ENCODE assay signal across 14 cellular contexts in genomic region chr3:122481390-122481789, GRCh38.
"Had no signal": no experiment of that assay in that cellular context is flagged by ENCODE, and none has a peak within 500 bp of the region (broad histone marks: within the 10 kb centered on the region; RNA-seq: fewer than 3 reads in every experiment).

No MANE protein-coding gene starts in this region.

- H3K27me3 Mint-ChIP-seq: activated CD4-positive, alpha-beta memory T cell treated with anti-CD3 and anti-CD28 coated beads for 36 hours; dendritic cell treated with granulocyte-macrophage colony-stimulating factor and Interleukin-4, amounts not matched to agents 40 ng/mL and 50 ng/mL, for 4 days had no signal

- H3K4me3 Mint-ChIP-seq: activated CD4-positive, alpha-beta memory T cell treated with anti-CD3 and anti-CD28 coated beads for 36 hours; dendritic cell treated with granulocyte-macrophage colony-stimulating factor and Interleukin-4, amounts not matched to agents 40 ng/mL and 50 ng/mL, for 4 days had no signal

- H3K27ac Mint-ChIP-seq: activated CD4-positive, alpha-beta memory T cell treated with anti-CD3 and anti-CD28 coated beads for 36 hours; activated T-helper 2 cell treated with anti-CD3 and anti-CD28 coated beads, Interferon-gamma antibody, Interleukin-2, Interleukin-4, amounts not matched to agents 10 μg/mL and 5 μg/mL and 100 μg/mL, durations not matched to agents 14 hours and 24 hours and 36 hours; dendritic cell treated with granulocyte-macrophage colony-stimulating factor and Interleukin-4, amounts not matched to agents 40 ng/mL and 50 ng/mL, for 4 days had no signal

- H3K27ac ChIP-seq: right lobe of liver had no signal

- H3K9me3 ChIP-seq: right lobe of liver had no signal

- H3K9me3 Mint-ChIP-seq: activated CD4-positive, alpha-beta memory T cell treated with anti-CD3 and anti-CD28 coated beads for 36 hours; activated T-helper 2 cell treated with anti-CD3 and anti-CD28 coated beads, Interferon-gamma antibody, Interleukin-2, Interleukin-4, amounts not matched to agents 10 μg/mL and 5 μg/mL and 100 μg/mL, durations not matched to agents 14 hours and 24 hours and 36 hours; dendritic cell treated with granulocyte-macrophage colony-stimulating factor and Interleukin-4, amounts not matched to agents 40 ng/mL and 50 ng/mL, for 4 days had no signal

- H3K36me3 ChIP-seq: right lobe of liver had no signal

- ATAC-seq: foreskin keratinocyte, left ventricle myocardium superior, right lobe of liver had no signal

- H3K4me1 ChIP-seq: right lobe of liver had no signal

- H3K4me3 ChIP-seq: right lobe of liver had no signal

- DNase-seq: activated CD4-positive, alpha-beta memory T cell treated with anti-CD3 and anti-CD28 coated beads for 36 hours; activated CD4-positive, alpha-beta T cell treated with anti-CD3 and anti-CD28 coated beads for 1 hour; activated naive CD4-positive, alpha-beta T cell treated with anti-CD3 and anti-CD28 coated beads, Interleukin-2, amount 50 U/mL, for 16 hours; anterior cingulate cortex; cerebellar nuclear complex; effector memory CD4-positive, alpha-beta T cell; foreskin keratinocyte; kidney glomerular epithelial cell; left ventricle myocardium superior; mesendoderm; right lobe of liver; T-helper 9 cell had no signal

- H3K27me3 ChIP-seq: foreskin keratinocyte, right lobe of liver had no signal
